Comparison of ENCODE assay signal across 10 cellular contexts in the genomic region with DNA sequence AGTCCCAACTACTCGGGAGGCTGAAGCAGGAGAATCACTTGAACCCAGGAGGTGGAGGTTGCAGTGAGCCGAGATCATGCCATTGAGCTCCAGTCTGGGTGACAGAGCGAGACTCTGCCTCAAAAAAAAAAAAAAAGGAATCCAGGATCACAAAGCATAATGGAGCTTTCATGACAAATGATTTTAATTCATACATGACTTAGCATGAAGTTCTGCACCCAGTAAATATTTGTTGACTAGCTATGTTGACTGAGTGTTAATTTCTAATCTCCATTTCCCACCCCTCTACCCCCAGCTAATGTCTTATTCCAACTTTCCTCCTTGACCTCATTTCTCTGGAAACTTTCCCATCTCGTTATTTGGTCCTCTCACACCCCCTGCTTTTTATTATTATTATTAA. TPM values are rescaled to one million over a fixed set of nuclear protein-coding genes. Genes with fewer than 3 reads are reported as not detected.
"Had no signal": no experiment of that assay in that cellular context is flagged by ENCODE, and none has a peak within 500 bp of the region (broad histone marks: within the 10 kb centered on the region; RNA-seq: fewer than 3 reads in every experiment).

No MANE protein-coding gene starts in this region.

- H3K4me2 ChIP-seq: KMS-11 had no signal

- DNase-seq: IMR-90, KBM-7, KG1 had no signal

- H3K27ac ChIP-seq: HL-60, KMS-11 had no signal

- FAIRE-seq: HepG2, HTR-8/SVneo had no signal

- H3K9ac ChIP-seq: KMS-11 had no signal

- ATAC-seq: HepG2 had no signal

RNA-seq across cellular contexts. Expression of gene ATOH7, which starts 53.3 kb away (rescaled TPM):
- total RNA-seq: HT-29, HT1080, IMR-90 had no signal
- polyA plus RNA-seq: IgD-negative memory B cell had no signal
